ENCODE assay signal across 1 cellular context in genomic region chr4:141713771-141714445, GRCh38.
TF ChIP-seq lines count a peak whose summit lies in the region.

No MANE protein-coding gene starts in this region.

TF ChIP-seq in HCT116, 20 proteins besides CTCF, POLR2A, EP300 and RAD21 (continued from another document):
- no peak for TF ChIP-seq REST (IDR thresholded peaks at IDR 0.05; ENCODE audit: low read depth)
- peak; percentile 62; the same call in 1 of the 2 replicates for TF ChIP-seq CBX3 (IDR thresholded peaks at IDR 0.05; ENCODE audit: low read depth)
- no peak for TF ChIP-seq CEBPB (IDR thresholded peaks at IDR 0.05; ENCODE audit: low read depth)
- TF ChIP-seq POLR2AphosphoS5 (IDR thresholded peaks at IDR 0.05; ENCODE audit: low read depth, low read length), result no peak
- TF ChIP-seq SIN3A (IDR thresholded peaks at IDR 0.05; ENCODE audit: low read depth), result no peak
